12 cellular contexts compared by ENCODE assay signal in the genomic region with DNA sequence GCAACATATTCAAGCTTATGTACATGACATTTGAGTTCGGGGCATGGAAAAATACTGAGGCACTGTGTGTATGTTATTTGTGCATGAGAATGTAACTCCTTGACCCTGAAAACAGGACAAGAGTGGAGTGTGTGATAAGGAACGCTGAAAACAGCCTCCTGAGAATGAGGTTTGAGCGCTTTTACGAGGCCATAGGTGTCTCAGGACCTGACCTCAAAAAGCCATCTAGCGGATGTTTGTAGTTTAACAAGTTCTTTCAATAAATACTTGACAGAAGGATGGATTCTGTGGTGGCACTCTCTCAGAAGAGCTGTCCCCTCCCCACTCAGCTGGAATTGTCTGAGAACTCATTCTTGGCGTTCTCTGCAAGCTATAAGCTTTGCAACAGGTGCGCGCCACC.
DNase-seq lines count a peak whose midpoint lies in the region; ATAC-seq and TF ChIP-seq lines count a peak whose summit lies in the region.
"Had no signal": no experiment of that assay in that cellular context is flagged by ENCODE, and none has a peak within 500 bp of the region (broad histone marks: within the 10 kb centered on the region; RNA-seq: fewer than 3 reads in every experiment).

No MANE protein-coding gene starts in this region.

- no peaks in the 10 kb centered on the region for H3K36me3 ChIP-seq in osteoblast (ENCODE audit: insufficient read depth, low read length)
- H3K36me3 ChIP-seq: cardiac muscle cell, left ventricle myocardium inferior, SJCRH30 had no signal

- H3K4me1 ChIP-seq in osteoblast (ENCODE audit: insufficient read depth, low read length): no peaks in the 10 kb centered on the region
- H3K4me1 ChIP-seq: left ventricle myocardium inferior, SJCRH30 had no signal

- no peak overlapping the region for H3K4me3 ChIP-seq in GM12864 (ENCODE audit: low read depth, low read length)
- no peak overlapping the region for H3K4me3 ChIP-seq in osteoblast (ENCODE audit: insufficient read depth, low read length)
- H3K4me3 ChIP-seq: cardiac muscle cell, left ventricle myocardium inferior, SJCRH30 had no signal

- ATAC-seq in GM18520 (IDR thresholded peaks at IDR 0.05; ENCODE audit: unreplicated experiment) (no peak), GM19328 (IDR thresholded peaks at IDR 0.05; ENCODE audit: unreplicated experiment) (no peak)

- H3K79me2 ChIP-seq in osteoblast (ENCODE audit: insufficient read depth, low read length): no peaks in the 10 kb centered on the region

- no peak overlapping the region for H3K4me2 ChIP-seq in osteoblast (ENCODE audit: insufficient read depth, low read length)

- TF ChIP-seq CTCF in GM12864 (IDR thresholded peaks at IDR 0.05; ENCODE audit: low read depth, low read length, missing control alignments) (peak; percentile 17), LNCAP (IDR thresholded peaks at IDR 0.05) (peak; percentile 43; the same call in 1 of the 2 replicates), osteoblast (IDR thresholded peaks at IDR 0.05; ENCODE audit: extremely low read depth, low read depth, low read length) (no peak)

- H3K9me3 ChIP-seq in osteoblast (ENCODE audit: low read depth, low read length): no peaks in the 10 kb centered on the region
- H3K9me3 ChIP-seq: left ventricle myocardium inferior had no signal

- no peak for DNase-seq in GM12864 (ENCODE audit: low read depth)
- DNase-seq in SW480 (ENCODE audit: low spot score): peak; percentile 44
- DNase-seq in islet precursor cell: peak; percentile 59
- no peak for DNase-seq in osteoblast (ENCODE audit: insufficient read length, low spot score, missing footprints)
- DNase-seq: CD4-positive, alpha-beta memory T cell; left ventricle myocardium inferior; NCI-H2227 treated with DMSO at 0.1 percent for 48 hours; SJCRH30 had no signal

- H3K27ac ChIP-seq in osteoblast (ENCODE audit: low read depth, low read length): no peak overlapping the region
- H3K27ac ChIP-seq: cardiac muscle cell, left ventricle myocardium inferior, SJCRH30 had no signal

- no peaks in the 10 kb centered on the region for H4K20me1 ChIP-seq in osteoblast (ENCODE audit: insufficient read depth, low read length)

- H3K27me3 ChIP-seq in osteoblast (ENCODE audit: insufficient read depth, low read length): no peaks in the 10 kb centered on the region
- H3K27me3 ChIP-seq: cardiac muscle cell, SJCRH30 had no signal

- H2AFZ ChIP-seq in osteoblast (ENCODE audit: low read length): no peak overlapping the region

Comparison
In these comparisons a context has a peak if more than half of its experiments do, and no peak if none do; other contexts are left out.
1. DNase-seq: peak in SW480 (single experiment) and islet precursor cell (single experiment); none in GM12864 (single experiment) and osteoblast (single experiment).